Comparison of ENCODE assay signal across 7 cellular contexts in genomic region chr16:89634463-89635385, GRCh38. TPM values are rescaled to one million over a fixed set of nuclear protein-coding genes. Genes with fewer than 3 reads are reported as not detected.
"Had no signal": no experiment of that assay in that cellular context is flagged by ENCODE, and none has a peak within 500 bp of the region (broad histone marks: within the 10 kb centered on the region; RNA-seq: fewer than 3 reads in every experiment).

No MANE protein-coding gene starts in this region.

RNA-seq across cellular contexts. Expression of gene DPEP1, which starts 21.3 kb away (rescaled TPM):
- total RNA-seq: fibroblast of villous mesenchyme, gastrocnemius medialis, heart right ventricle, osteocyte, sciatic nerve, skeletal muscle tissue had no signal

RNA-seq across cellular contexts. Expression of gene CPNE7, which starts 59.2 kb away (rescaled TPM):
- total RNA-seq: gastrocnemius medialis, sciatic nerve, skeletal muscle tissue, subcutaneous adipose tissue had no signal
